ENCODE assay signal across 8 cellular contexts in the genomic region with DNA sequence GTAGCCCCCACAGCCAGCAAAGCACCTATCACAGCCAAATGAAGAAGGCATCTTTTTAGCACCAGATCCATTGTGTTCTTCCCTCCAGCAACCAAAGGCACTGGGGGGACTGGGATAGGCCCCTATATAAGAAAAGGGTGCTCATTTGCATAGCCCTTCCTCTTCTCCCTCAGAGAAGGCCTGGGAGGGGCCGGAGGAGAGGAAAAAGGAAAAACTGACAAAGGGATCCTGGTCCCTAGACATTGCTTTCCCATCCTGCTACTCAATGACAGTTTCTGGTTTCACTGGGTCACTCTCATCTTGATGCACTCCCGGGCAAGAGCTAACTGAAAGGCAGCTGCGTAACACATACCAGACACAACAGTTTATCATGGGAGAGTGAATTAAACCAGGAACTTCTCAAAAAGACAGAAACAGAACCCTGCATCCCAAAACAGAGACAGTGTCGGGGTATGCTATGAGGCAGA. TPM values are rescaled to one million over a fixed set of nuclear protein-coding genes. Genes with fewer than 3 reads are reported as not detected.
A peak's percentile ranks its signal among the peaks of the same experiment; 100 is the strongest.
DNase-seq lines count a peak whose midpoint lies in the region; ATAC-seq and TF ChIP-seq lines count a peak whose summit lies in the region.

A gene (minus strand): TSS at position 102 of the 467 bp plus-strand sequence. CDS start 31 bp downstream, at position 71.

- H3K4me3 ChIP-seq in Loucy (ENCODE audit: low read length, poor library complexity, severe bottlenecking) (peak within 1 kb of the TSS; percentile 88), lower lobe of right lung (peak within 1 kb of the TSS; percentile 86)

- H3F3A ChIP-seq in Loucy (ENCODE audit: low read depth), result no peaks in the 10 kb centered on the region

- intact Hi-C loops in lower lobe of right lung (cut with DNase I), result no loop called here

- H3K9ac ChIP-seq in Loucy (ENCODE audit: low read depth, low read length, poor library complexity, severe bottlenecking), result peak within 1 kb of the TSS; percentile 91

- peak; percentile 4 to 40 for ATAC-seq in lower lobe of right lung

- H3K9me3 ChIP-seq in Loucy (ENCODE audit: insufficient read depth, low read depth, low read length) (no peaks in the 10 kb centered on the region), lower lobe of right lung (no peaks in the 10 kb centered on the region)

- peaks cover 19% of the 10 kb centered on the region for H3K4me1 ChIP-seq in Loucy (ENCODE audit: insufficient read depth, low read length, poor library complexity, severe bottlenecking)
- H3K4me1 ChIP-seq in lower lobe of right lung, result peaks cover 17% of the 10 kb centered on the region

- peak within 1 kb of the TSS; percentile 93 for H3K4me2 ChIP-seq in Loucy (ENCODE audit: low read depth, low read length, poor library complexity, severe bottlenecking)

- TF ChIP-seq CTCF in Loucy (conservative IDR thresholded peaks at IDR 0.05; ENCODE audit: low read length), result no peak
- TF ChIP-seq CTCF in lower lobe of right lung (IDR thresholded peaks at IDR 0.05), result no peak

- H3K9me2 ChIP-seq in Loucy (replicated peaks; ENCODE audit: low read depth, low read length), result no peaks in the 10 kb centered on the region

- peaks cover 32% of the 10 kb centered on the region for H3K79me2 ChIP-seq in Loucy (ENCODE audit: insufficient read depth, low read length)

- no peaks in the 10 kb centered on the region for H3K36me3 ChIP-seq in Loucy (ENCODE audit: insufficient read depth, low read length)
- H3K36me3 ChIP-seq in lower lobe of right lung, result no peaks in the 10 kb centered on the region

- in situ Hi-C loops in Caki2 (cut with HindIII; ENCODE audit: low pct_unique_long_range_greater_than_20kb, low sequenced_read_pairs), result no loop called here

- H4K20me1 ChIP-seq in Loucy (ENCODE audit: insufficient read depth, low read length, poor library complexity, severe bottlenecking), result peaks cover 9% of the 10 kb centered on the region

- H3K27me3 ChIP-seq in Loucy (ENCODE audit: insufficient read depth, low read length, poor library complexity, severe bottlenecking) (no peaks in the 10 kb centered on the region), lower lobe of right lung (ENCODE audit: low read depth) (no peaks in the 10 kb centered on the region)

- peak within 1 kb of the TSS; percentile 32 for H3K27ac ChIP-seq in cingulate gyrus (ENCODE audit: low read depth, low read length)
- peak within 1 kb of the TSS; percentile 86 for H3K27ac ChIP-seq in lower lobe of right lung

- peak within 1 kb of the TSS; percentile 79 for H2AFZ ChIP-seq in Loucy (ENCODE audit: low read length)

- DNase-seq in Caki2 (ENCODE audit: low read depth), result no peak
- DNase-seq in lower lobe of right lung, result no peak
- no peak for DNase-seq in AG08395 (ENCODE audit: low spot score)
- no peak for DNase-seq in NCI-H1436 treated with DMSO at 0.1 percent for 48 hours (lab: John Stamatoyannopoulos, UW)
- DNase-seq in H4 (ENCODE audit: low spot score), result no peak
- DNase-seq in T1000 (lab: John Stamatoyannopoulos, UW), result no peak

RNA-seq across cellular contexts. Expression of the gene that starts here (rescaled TPM):
- total RNA-seq in Caki2 (2014; rRNA removed; shearing (Covaris generic); ENCODE audit: low replicate concordance), result 10.4 and 27.5 TPM in 2 replicates
- 1.2 TPM for total RNA-seq in lower lobe of right lung
- total RNA-seq in H4 (2014; rRNA removed; shearing (Covaris generic)), result 0.43 and 0.87 TPM in 2 replicates
